In genomic region chr9:137606734-137607138, GRCh38 we compare ENCODE assay signal across 9 cellular contexts. TPM values are rescaled to one million over a fixed set of nuclear protein-coding genes. Genes with fewer than 3 reads are reported as not detected.
A peak's percentile ranks its signal among the peaks of the same experiment; 100 is the strongest.
DNase-seq lines count a peak whose midpoint lies in the region; ATAC-seq, FAIRE-seq and TF ChIP-seq lines count a peak whose summit lies in the region.
"Had no signal": no experiment of that assay in that cellular context is flagged by ENCODE, and none has a peak within 500 bp of the region (broad histone marks: within the 10 kb centered on the region; RNA-seq: fewer than 3 reads in every experiment).

No MANE protein-coding gene starts in this region.

- CTCF ChIA-PET in SK-N-SH (lab: Yijun Ruan, JAX) (interaction anchor here (1.4 kb wide), 1 partner anchor 14 kb away, joined by 5 read pairs; no protein-coding TSS in a partner anchor), HepG2 (lab: Yijun Ruan, JAX; ENCODE audit: low intra/inter-chr PET ratio, low total read pairs) (no interaction called here)

- WGBS in SK-N-SH (ENCODE audit: low lambda C conversion rate), result 80% methylated on average over 11 of the region's 13 CpGs
- WGBS in HepG2 (ENCODE audit: low lambda C conversion rate), result 5% methylated on average over 4 of the region's 13 CpGs

- POLR2A ChIA-PET in SK-N-SH (lab: Yijun Ruan, JAX) (no interaction called here), HepG2 (lab: Yijun Ruan, JAX) (interaction anchor here (0.7 to 2.7 kb wide), 2 partner anchors 12 to 30 kb away, joined by 3 to 18 read pairs; partner anchors contain the start of gene EHMT1)

- H3K4me1 ChIP-seq in SK-N-SH (ENCODE audit: control insufficient read depth in 1 of 2, insufficient read depth in 2 of 2, low read depth in 1 of 2, low read length in 1 of 2) (peaks cover 4 to 18% of the 10 kb centered on the region in 2 experiments; a peak in 3 of 4 replicates), HepG2 (ENCODE audit: insufficient read depth, low read length) (peaks cover 64% of the 10 kb centered on the region), thoracic aorta (ENCODE audit: control insufficient read depth in 1 of 2, low read depth in 2 of 2) (peaks cover 17 to 43% of the 10 kb centered on the region in 2 donors)

- H3K4me2 ChIP-seq in SK-N-SH (peak overlapping the region; percentile 92), HepG2 (ENCODE audit: low read depth, low read length) (peak overlapping the region; percentile 100)

- TF ChIP-seq POLR2A in HepG2 (IDR thresholded peaks at IDR 0.05; ENCODE audit: insufficient read depth in 1 of 2, low read depth in 2 of 2, low read length in 2 of 2), result no peak

- TF ChIP-seq CTCF in SK-N-SH (IDR thresholded peaks at IDR 0.05), result no peak
- no peak for TF ChIP-seq CTCF in astrocyte of the cerebellum (IDR thresholded peaks at IDR 0.05; ENCODE audit: low read depth, low read length, missing control alignments)
- no peak for TF ChIP-seq CTCF in HepG2 (CRISPR knock-in tag; IDR thresholded peaks at IDR 0.05)
- TF ChIP-seq CTCF in thoracic aorta (IDR thresholded peaks at IDR 0.05), result no peak

- H4K20me1 ChIP-seq in SK-N-SH (ENCODE audit: insufficient read depth), result no peaks in the 10 kb centered on the region; the same call in 1 of the 2 replicates
- no peaks in the 10 kb centered on the region; the same call in 1 of the 2 replicates for H4K20me1 ChIP-seq in HepG2 (ENCODE audit: insufficient read depth, low read length)

- peaks cover 17% of the 10 kb centered on the region for H3F3A ChIP-seq in SK-N-SH (replicated peaks; ENCODE audit: insufficient read depth)

- BruUV-seq in HepG2 (replicated peaks; lab: Mats Ljungman, UMichigan), result no TSS peak

- H3K79me2 ChIP-seq in SK-N-SH (ENCODE audit: insufficient read depth) (peaks cover 47% of the 10 kb centered on the region), HepG2 (ENCODE audit: insufficient read depth, low read length) (peaks cover 31% of the 10 kb centered on the region)

- H3K9me3 ChIP-seq in SK-N-SH (no peaks in the 10 kb centered on the region), HepG2 (ENCODE audit: low read length) (no peaks in the 10 kb centered on the region), thoracic aorta (no peaks in the 10 kb centered on the region)

- peak overlapping the region; percentile 73; the same call in 1 of the 2 replicates for H3K9ac ChIP-seq in SK-N-SH
- H3K9ac ChIP-seq in HepG2 (ENCODE audit: insufficient read depth, low read depth, low read length), result peak overlapping the region; percentile 82

- no peaks in the 10 kb centered on the region for H3K9me2 ChIP-seq in SK-N-SH

- H3K27ac ChIP-seq in SK-N-SH (ENCODE audit: low read depth in 2 of 2, low read length in 1 of 2) (no peak overlapping the region), HepG2 (ENCODE audit: extremely low read length, insufficient read depth, low read length) (peak overlapping the region; percentile 79), thoracic aorta (no peak overlapping the region)

- TF ChIP-seq RAD21 in SK-N-SH (IDR thresholded peaks at IDR 0.05; ENCODE audit: low read length) (no peak), HepG2 (CRISPR knock-in tag; IDR thresholded peaks at IDR 0.05) (no peak)

- ATAC-seq in SK-N-SH treated with all-trans-retinoic acid at 6 μM for 48 hours (no peak), HepG2 (peak; percentile 31), thoracic aorta (ENCODE audit: insufficient number of reproducible peaks, low FRiP score, low read depth) (no peak), left lobe of liver (no peak)

- intact Hi-C loops in HepG2 (cut with micrococcal nuclease; ENCODE audit: unreplicated experiment), result loop anchor here (5.0 kb wide), 1 partner anchor 66 kb away; no protein-coding TSS in a partner anchor

- FAIRE-seq in HepG2 (lab: Jason Lieb, UNC), result no peak
- FAIRE-seq in HTR-8/SVneo (lab: Jason Lieb, UNC), result no peak
- FAIRE-seq: A204.1 had no signal

- H3K27me3 ChIP-seq in SK-N-SH (ENCODE audit: insufficient read depth) (no peaks in the 10 kb centered on the region), HepG2 (ENCODE audit: control insufficient read depth in 1 of 2, insufficient read depth in 2 of 2, low read length in 2 of 2) (peaks cover 1 to 10% of the 10 kb centered on the region in 2 experiments; a peak in 3 of 5 replicates), thoracic aorta (replicated peaks; ENCODE audit: insufficient read depth) (no peaks in the 10 kb centered on the region)

- TF ChIP-seq EP300 in SK-N-SH (IDR thresholded peaks at IDR 0.05; ENCODE audit: borderline replicate concordance in 1 of 2, low read depth in 1 of 2, low read length in 1 of 2), result no peak
- no peak for TF ChIP-seq EP300 in HepG2 (IDR thresholded peaks at IDR 0.05; ENCODE audit: low read depth in 2 of 2, low read length in 2 of 2)
- TF ChIP-seq EP300 in HepG2 (CRISPR knock-in tag; IDR thresholded peaks at IDR 0.05; ENCODE audit: borderline replicate concordance), result no peak

- H2AFZ ChIP-seq in SK-N-SH (ENCODE audit: low read depth) (no peak overlapping the region), HepG2 (ENCODE audit: low read length) (no peak overlapping the region)

- in situ Hi-C loops in astrocyte of the cerebellum (cut with HindIII; ENCODE audit: low sequenced_read_pairs) (no loop called here), HepG2 (cut with HindIII; ENCODE audit: extremely low pct_ligation_motif_present, low pct_unique_long_range_greater_than_20kb) (no loop called here)

- H3K36me3 ChIP-seq in SK-N-SH (replicated peaks in 1 of 2; ENCODE audit: control insufficient read depth in 1 of 2, insufficient read depth in 2 of 2, low read length in 1 of 2) (no peaks in the 10 kb centered on the region), HepG2 (replicated peaks in 1 of 2; ENCODE audit: control insufficient read depth in 1 of 2, insufficient read depth in 2 of 2, low read length in 2 of 2) (no peaks in the 10 kb centered on the region), thoracic aorta (no peaks in the 10 kb centered on the region)

- DNase-seq in SK-N-SH (no peak), astrocyte of the cerebellum (ENCODE audit: low read depth) (no peak), HepG2 (ENCODE audit: low spot score) (no peak), thoracic aorta (ENCODE audit: low spot score) (no peak), NCI-H345 (lab: John Stamatoyannopoulos, UW) (no peak), HTR-8/SVneo (ENCODE audit: insufficient read length, low spot score) (no peak), left lobe of liver (ENCODE audit: low spot score) (no peak)

- H3K4me3 ChIP-seq in SK-N-SH (ENCODE audit: low read depth in 2 of 2, low read length in 1 of 2), result peak overlapping the region; percentile 71 to 76
- H3K4me3 ChIP-seq in astrocyte of the cerebellum (ENCODE audit: low read depth, low read length), result peak overlapping the region; percentile 50
- peak overlapping the region; percentile 57 to 81 (median 77) for H3K4me3 ChIP-seq in HepG2 (replicated peaks in 1 of 3; ENCODE audit: insufficient read depth in 1 of 3, low read depth in 2 of 3, low read length in 3 of 3)
- H3K4me3 ChIP-seq in thoracic aorta, result peak overlapping the region; percentile 89

RNA-seq across cellular contexts. Expression of gene ARRDC1, which starts 1.2 kb away (rescaled TPM):
- polyA plus RNA-seq in SK-N-SH (2012; rRNA removed) (49.7 and 54.8 TPM in 2 replicates), HepG2 (2011; rRNA removed) (44.4 and 50.9 TPM in 2 replicates)
- 16.9 and 27.5 TPM in 2 replicates for polyA plus RNA-seq in SK-N-SH (2012; cell fraction: cytosol; rRNA removed)
- 230 and 242 TPM in 2 replicates for polyA plus RNA-seq in SK-N-SH (2012; cell fraction: nucleus; rRNA removed)
- total RNA-seq in HepG2 (2016; rRNA removed; fragmentation: Illumina TruSeq; extraction: Trizol) (13.4 and 21.7 TPM in 2 replicates), thoracic aorta (10 to 100 TPM; 40.5 to 56.4 TPM), left lobe of liver (29.0 TPM)
- 8.4 and 10.0 TPM in 2 replicates for total RNA-seq in HepG2 (2016; cell fraction: cytosol; rRNA removed; fragmentation: Illumina TruSeq; extraction: Trizol; ENCODE audit: low read depth)
- 12.6 and 23.4 TPM in 2 replicates for total RNA-seq in HepG2 (2016; cell fraction: insoluble cytoplasmic fraction; rRNA removed; fragmentation: Illumina TruSeq; extraction: Trizol)
- total RNA-seq in HepG2 (2016; cell fraction: membrane; rRNA removed; fragmentation: Illumina TruSeq; extraction: Trizol), result 8.5 and 10.9 TPM in 2 replicates
- 14.0 and 15.0 TPM in 2 replicates for total RNA-seq in HepG2 (2016; cell fraction: nucleus; rRNA removed; fragmentation: Illumina TruSeq; extraction: Trizol)
- polyA plus RNA-seq in HepG2 (2011; cell fraction: cytosol; rRNA removed), result 23.8 and 38.3 TPM in 2 replicates
- polyA plus RNA-seq in HepG2 (2011; cell fraction: nucleus; rRNA removed), result 240 and 305 TPM in 2 replicates
- polyA plus RNA-seq in HepG2 (2012), result 16.2 and 19.0 TPM in 2 replicates
- polyA plus RNA-seq in HepG2 (2016; cell fraction: cytosol; fragmentation: Illumina TruSeq; extraction: Trizol; ENCODE audit: low read depth), result 5.5 and 7.1 TPM in 2 replicates
- 13.7 and 16.1 TPM in 2 replicates for polyA plus RNA-seq in HepG2 (2016; cell fraction: insoluble cytoplasmic fraction; fragmentation: Illumina TruSeq; extraction: Trizol; ENCODE audit: low read depth)
- 6.1 and 7.5 TPM in 2 replicates for polyA plus RNA-seq in HepG2 (2016; cell fraction: membrane; fragmentation: Illumina TruSeq; extraction: Trizol; ENCODE audit: low read depth)
- 53.7 and 57.4 TPM in 2 replicates for polyA plus RNA-seq in HepG2 (2016; cell fraction: nucleus; fragmentation: Illumina TruSeq; extraction: Trizol; ENCODE audit: insufficient read depth, low read depth)
- 48.5 and 187 TPM in 2 replicates for polyA minus RNA-seq in HepG2 (2011; rRNA and poly(A)+ RNA removed; ENCODE audit: low replicate concordance)
- 10.7 and 12.0 TPM in 2 replicates for polyA minus RNA-seq in HepG2 (2011; cell fraction: cytosol; rRNA and poly(A)+ RNA removed)
- polyA minus RNA-seq in HepG2 (2011; cell fraction: nucleus; rRNA and poly(A)+ RNA removed), result 32.6 and 32.9 TPM in 2 replicates

RNA-seq across cellular contexts. Expression of gene EHMT1, which starts 12.1 kb away (rescaled TPM):
- 38.3 and 39.5 TPM in 2 replicates for polyA plus RNA-seq in SK-N-SH (2012; rRNA removed)
- 21.7 and 29.5 TPM in 2 replicates for polyA plus RNA-seq in SK-N-SH (2012; cell fraction: cytosol; rRNA removed)
- polyA plus RNA-seq in SK-N-SH (2012; cell fraction: nucleus; rRNA removed), result 140 and 184 TPM in 2 replicates
- 19.2 and 23.0 TPM in 2 replicates for total RNA-seq in HepG2 (2016; rRNA removed; fragmentation: Illumina TruSeq; extraction: Trizol)
- total RNA-seq in HepG2 (2016; cell fraction: cytosol; rRNA removed; fragmentation: Illumina TruSeq; extraction: Trizol; ENCODE audit: low read depth), result 32.6 and 34.0 TPM in 2 replicates
- total RNA-seq in HepG2 (2016; cell fraction: insoluble cytoplasmic fraction; rRNA removed; fragmentation: Illumina TruSeq; extraction: Trizol), result 15.2 and 25.2 TPM in 2 replicates
- total RNA-seq in HepG2 (2016; cell fraction: membrane; rRNA removed; fragmentation: Illumina TruSeq; extraction: Trizol), result 17.9 and 21.2 TPM in 2 replicates
- 21.3 and 28.8 TPM in 2 replicates for total RNA-seq in HepG2 (2016; cell fraction: nucleus; rRNA removed; fragmentation: Illumina TruSeq; extraction: Trizol)
- polyA plus RNA-seq in HepG2 (2011; rRNA removed), result 27.1 and 32.7 TPM in 2 replicates
- 15.3 and 21.9 TPM in 2 replicates for polyA plus RNA-seq in HepG2 (2011; cell fraction: cytosol; rRNA removed)
- 115 and 134 TPM in 2 replicates for polyA plus RNA-seq in HepG2 (2011; cell fraction: nucleus; rRNA removed)
- polyA plus RNA-seq in HepG2 (2012), result 23.7 and 24.3 TPM in 2 replicates
- polyA plus RNA-seq in HepG2 (2016; cell fraction: cytosol; fragmentation: Illumina TruSeq; extraction: Trizol; ENCODE audit: low read depth), result 2.4 TPM in 2 replicates
- 15.9 and 22.8 TPM in 2 replicates for polyA plus RNA-seq in HepG2 (2016; cell fraction: insoluble cytoplasmic fraction; fragmentation: Illumina TruSeq; extraction: Trizol; ENCODE audit: low read depth)
- 6.3 and 6.9 TPM in 2 replicates for polyA plus RNA-seq in HepG2 (2016; cell fraction: membrane; fragmentation: Illumina TruSeq; extraction: Trizol; ENCODE audit: low read depth)
- polyA plus RNA-seq in HepG2 (2016; cell fraction: nucleus; fragmentation: Illumina TruSeq; extraction: Trizol; ENCODE audit: insufficient read depth, low read depth), result 70.5 and 71.6 TPM in 2 replicates
- 74.8 and 208 TPM in 2 replicates for polyA minus RNA-seq in HepG2 (2011; rRNA and poly(A)+ RNA removed; ENCODE audit: low replicate concordance)
- polyA minus RNA-seq in HepG2 (2011; cell fraction: cytosol; rRNA and poly(A)+ RNA removed), result 20.1 and 23.4 TPM in 2 replicates
- polyA minus RNA-seq in HepG2 (2011; cell fraction: nucleus; rRNA and poly(A)+ RNA removed), result 41.9 and 46.2 TPM in 2 replicates
- 100 to 1,000 TPM in 1 of 2 donors, 10 to 100 TPM in 1; 67.6 to 150 TPM for total RNA-seq in thoracic aorta
- total RNA-seq in left lobe of liver, result 64.2 TPM

RNA-seq across cellular contexts. Expression of gene ZMYND19, which starts 16.4 kb away (rescaled TPM):
- 39.3 and 43.1 TPM in 2 replicates for polyA plus RNA-seq in SK-N-SH (2012; rRNA removed)
- 26.8 and 33.2 TPM in 2 replicates for polyA plus RNA-seq in SK-N-SH (2012; cell fraction: cytosol; rRNA removed)
- 68.6 and 77.5 TPM in 2 replicates for polyA plus RNA-seq in SK-N-SH (2012; cell fraction: nucleus; rRNA removed)
- total RNA-seq in HepG2 (2016; rRNA removed; fragmentation: Illumina TruSeq; extraction: Trizol), result 29.6 and 38.7 TPM in 2 replicates
- 103 and 108 TPM in 2 replicates for total RNA-seq in HepG2 (2016; cell fraction: cytosol; rRNA removed; fragmentation: Illumina TruSeq; extraction: Trizol; ENCODE audit: low read depth)
- total RNA-seq in HepG2 (2016; cell fraction: insoluble cytoplasmic fraction; rRNA removed; fragmentation: Illumina TruSeq; extraction: Trizol), result 26.0 and 40.1 TPM in 2 replicates
- 93.6 and 97.4 TPM in 2 replicates for total RNA-seq in HepG2 (2016; cell fraction: membrane; rRNA removed; fragmentation: Illumina TruSeq; extraction: Trizol)
- 26.3 and 30.8 TPM in 2 replicates for total RNA-seq in HepG2 (2016; cell fraction: nucleus; rRNA removed; fragmentation: Illumina TruSeq; extraction: Trizol)
- polyA plus RNA-seq in HepG2 (2011; rRNA removed), result 21.3 and 21.8 TPM in 2 replicates
- polyA plus RNA-seq in HepG2 (2011; cell fraction: cytosol; rRNA removed), result 19.1 and 23.2 TPM in 2 replicates
- 46.9 and 49.7 TPM in 2 replicates for polyA plus RNA-seq in HepG2 (2011; cell fraction: nucleus; rRNA removed)
- polyA plus RNA-seq in HepG2 (2012), result 16.9 and 18.6 TPM in 2 replicates
- 80.6 TPM in 2 replicates for polyA plus RNA-seq in HepG2 (2016; cell fraction: cytosol; fragmentation: Illumina TruSeq; extraction: Trizol; ENCODE audit: low read depth)
- polyA plus RNA-seq in HepG2 (2016; cell fraction: insoluble cytoplasmic fraction; fragmentation: Illumina TruSeq; extraction: Trizol; ENCODE audit: low read depth), result 32.1 and 34.5 TPM in 2 replicates
- 89.7 and 93.0 TPM in 2 replicates for polyA plus RNA-seq in HepG2 (2016; cell fraction: membrane; fragmentation: Illumina TruSeq; extraction: Trizol; ENCODE audit: low read depth)
- polyA plus RNA-seq in HepG2 (2016; cell fraction: nucleus; fragmentation: Illumina TruSeq; extraction: Trizol; ENCODE audit: insufficient read depth, low read depth), result 60.9 and 67.4 TPM in 2 replicates
- 9.8 and 59.1 TPM in 2 replicates for polyA minus RNA-seq in HepG2 (2011; rRNA and poly(A)+ RNA removed; ENCODE audit: low replicate concordance)
- polyA minus RNA-seq in HepG2 (2011; cell fraction: cytosol; rRNA and poly(A)+ RNA removed), result 6.4 and 6.5 TPM in 2 replicates
- 13.0 and 13.1 TPM in 2 replicates for polyA minus RNA-seq in HepG2 (2011; cell fraction: nucleus; rRNA and poly(A)+ RNA removed)
- 10 to 100 TPM; 10.8 to 14.1 TPM for total RNA-seq in thoracic aorta
- total RNA-seq in left lobe of liver, result 13.0 TPM

RNA-seq across cellular contexts. Expression of gene DPH7, which starts 28.0 kb away (rescaled TPM):
- 59.9 and 84.3 TPM in 2 replicates for polyA plus RNA-seq in SK-N-SH (2012; rRNA removed)
- 19.4 and 28.3 TPM in 2 replicates for polyA plus RNA-seq in SK-N-SH (2012; cell fraction: cytosol; rRNA removed)
- polyA plus RNA-seq in SK-N-SH (2012; cell fraction: nucleus; rRNA removed), result 390 and 417 TPM in 2 replicates
- total RNA-seq in HepG2 (2016; rRNA removed; fragmentation: Illumina TruSeq; extraction: Trizol), result 22.6 and 31.6 TPM in 2 replicates
- 23.7 and 28.0 TPM in 2 replicates for total RNA-seq in HepG2 (2016; cell fraction: cytosol; rRNA removed; fragmentation: Illumina TruSeq; extraction: Trizol; ENCODE audit: low read depth)
- 21.4 and 31.8 TPM in 2 replicates for total RNA-seq in HepG2 (2016; cell fraction: insoluble cytoplasmic fraction; rRNA removed; fragmentation: Illumina TruSeq; extraction: Trizol)
- total RNA-seq in HepG2 (2016; cell fraction: membrane; rRNA removed; fragmentation: Illumina TruSeq; extraction: Trizol), result 27.7 and 31.4 TPM in 2 replicates
- 34.5 and 40.2 TPM in 2 replicates for total RNA-seq in HepG2 (2016; cell fraction: nucleus; rRNA removed; fragmentation: Illumina TruSeq; extraction: Trizol)
- polyA plus RNA-seq in HepG2 (2011; rRNA removed), result 27.6 and 36.9 TPM in 2 replicates
- polyA plus RNA-seq in HepG2 (2011; cell fraction: cytosol; rRNA removed), result 15.3 and 20.0 TPM in 2 replicates
- 128 and 151 TPM in 2 replicates for polyA plus RNA-seq in HepG2 (2011; cell fraction: nucleus; rRNA removed)
- polyA plus RNA-seq in HepG2 (2012), result 15.1 and 23.7 TPM in 2 replicates
- 12.4 and 19.6 TPM in 2 replicates for polyA plus RNA-seq in HepG2 (2016; cell fraction: cytosol; fragmentation: Illumina TruSeq; extraction: Trizol; ENCODE audit: low read depth)
- 16.4 and 19.1 TPM in 2 replicates for polyA plus RNA-seq in HepG2 (2016; cell fraction: insoluble cytoplasmic fraction; fragmentation: Illumina TruSeq; extraction: Trizol; ENCODE audit: low read depth)
- 18.6 and 24.9 TPM in 2 replicates for polyA plus RNA-seq in HepG2 (2016; cell fraction: membrane; fragmentation: Illumina TruSeq; extraction: Trizol; ENCODE audit: low read depth)
- polyA plus RNA-seq in HepG2 (2016; cell fraction: nucleus; fragmentation: Illumina TruSeq; extraction: Trizol; ENCODE audit: insufficient read depth, low read depth), result 78.6 and 82.4 TPM in 2 replicates
- polyA minus RNA-seq in HepG2 (2011; rRNA and poly(A)+ RNA removed; ENCODE audit: low replicate concordance), result 13.7 and 46.0 TPM in 2 replicates
- polyA minus RNA-seq in HepG2 (2011; cell fraction: cytosol; rRNA and poly(A)+ RNA removed), result 4.0 and 7.5 TPM in 2 replicates
- 27.8 and 33.3 TPM in 2 replicates for polyA minus RNA-seq in HepG2 (2011; cell fraction: nucleus; rRNA and poly(A)+ RNA removed)
- total RNA-seq in thoracic aorta, result 10 to 100 TPM; 36.8 to 43.7 TPM
- 14.4 TPM for total RNA-seq in left lobe of liver

RNA-seq across cellular contexts. Expression of gene MRPL41, which starts 55.1 kb away (rescaled TPM):
- polyA plus RNA-seq in SK-N-SH (2012; rRNA removed), result 39.4 and 58.9 TPM in 2 replicates
- 32.3 and 39.9 TPM in 2 replicates for polyA plus RNA-seq in SK-N-SH (2012; cell fraction: cytosol; rRNA removed)
- 29.5 and 53.2 TPM in 2 replicates for polyA plus RNA-seq in SK-N-SH (2012; cell fraction: nucleus; rRNA removed)
- 48.9 and 54.0 TPM in 2 replicates for total RNA-seq in HepG2 (2016; rRNA removed; fragmentation: Illumina TruSeq; extraction: Trizol)
- 48.5 and 55.5 TPM in 2 replicates for total RNA-seq in HepG2 (2016; cell fraction: cytosol; rRNA removed; fragmentation: Illumina TruSeq; extraction: Trizol; ENCODE audit: low read depth)
- total RNA-seq in HepG2 (2016; cell fraction: insoluble cytoplasmic fraction; rRNA removed; fragmentation: Illumina TruSeq; extraction: Trizol), result 53.0 and 54.1 TPM in 2 replicates
- total RNA-seq in HepG2 (2016; cell fraction: membrane; rRNA removed; fragmentation: Illumina TruSeq; extraction: Trizol), result 49.2 and 61.1 TPM in 2 replicates
- 19.0 and 19.6 TPM in 2 replicates for total RNA-seq in HepG2 (2016; cell fraction: nucleus; rRNA removed; fragmentation: Illumina TruSeq; extraction: Trizol)
- 20.9 and 23.4 TPM in 2 replicates for polyA plus RNA-seq in HepG2 (2011; rRNA removed)
- 18.5 and 46.9 TPM in 2 replicates for polyA plus RNA-seq in HepG2 (2011; cell fraction: cytosol; rRNA removed)
- polyA plus RNA-seq in HepG2 (2011; cell fraction: nucleus; rRNA removed), result 23.0 and 28.2 TPM in 2 replicates
- polyA plus RNA-seq in HepG2 (2012), result 15.6 and 26.9 TPM in 2 replicates
- polyA plus RNA-seq in HepG2 (2016; cell fraction: cytosol; fragmentation: Illumina TruSeq; extraction: Trizol; ENCODE audit: low read depth), result 54.8 and 61.0 TPM in 2 replicates
- 43.5 and 50.2 TPM in 2 replicates for polyA plus RNA-seq in HepG2 (2016; cell fraction: insoluble cytoplasmic fraction; fragmentation: Illumina TruSeq; extraction: Trizol; ENCODE audit: low read depth)
- 42.3 and 46.2 TPM in 2 replicates for polyA plus RNA-seq in HepG2 (2016; cell fraction: membrane; fragmentation: Illumina TruSeq; extraction: Trizol; ENCODE audit: low read depth)
- 35.6 and 38.1 TPM in 2 replicates for polyA plus RNA-seq in HepG2 (2016; cell fraction: nucleus; fragmentation: Illumina TruSeq; extraction: Trizol; ENCODE audit: insufficient read depth, low read depth)
- polyA minus RNA-seq in HepG2 (2011; rRNA and poly(A)+ RNA removed; ENCODE audit: low replicate concordance), result 6.4 and 7.1 TPM in 2 replicates
- 8.6 and 11.1 TPM in 2 replicates for polyA minus RNA-seq in HepG2 (2011; cell fraction: cytosol; rRNA and poly(A)+ RNA removed)
- 2.1 and 2.2 TPM in 2 replicates for polyA minus RNA-seq in HepG2 (2011; cell fraction: nucleus; rRNA and poly(A)+ RNA removed)
- total RNA-seq in thoracic aorta, result 10 to 100 TPM; 23.5 to 54.3 TPM
- 100 TPM for total RNA-seq in left lobe of liver
